In the genomic region with DNA sequence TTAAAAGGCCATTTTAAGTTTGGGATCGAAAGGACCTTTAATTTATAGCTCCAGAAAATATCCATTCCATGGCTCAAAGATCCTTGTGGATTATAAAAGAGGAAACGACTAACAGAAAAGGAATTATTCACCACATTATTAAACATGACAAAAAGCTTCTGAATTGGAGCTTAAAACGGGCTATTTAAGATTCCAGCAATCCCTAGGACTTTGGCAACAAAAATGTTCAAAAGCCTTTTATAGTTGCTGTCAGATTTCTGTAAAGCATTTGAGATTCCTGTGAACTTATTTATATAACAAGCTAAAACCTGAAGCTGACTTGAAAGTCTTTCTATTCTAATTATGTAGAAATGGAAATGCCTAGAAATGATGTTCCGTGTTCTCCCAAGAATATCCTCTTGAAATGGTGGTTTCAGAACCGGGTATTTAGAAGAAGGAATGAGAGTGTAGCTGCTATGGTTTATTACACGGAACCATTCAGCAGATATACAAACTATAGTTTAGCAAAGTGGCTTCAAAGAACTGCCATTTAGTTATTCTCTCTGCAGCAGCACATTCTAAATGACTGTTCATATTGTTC, we compare ENCODE assay signal across 17 cellular contexts.
DNase-seq lines count a peak whose midpoint lies in the region; ATAC-seq, FAIRE-seq and TF ChIP-seq lines count a peak whose summit lies in the region.
"Had no signal": no experiment of that assay in that cellular context is flagged by ENCODE, and none has a peak within 500 bp of the region (broad histone marks: within the 10 kb centered on the region; RNA-seq: fewer than 3 reads in every experiment).

No MANE protein-coding gene starts in this region.

- no peak overlapping the region for H3K9ac ChIP-seq in K562 (ENCODE audit: insufficient read depth in 1 of 2, low read depth in 2 of 2, low read length in 2 of 2)

- no peak; the same call in 2 of the 3 replicates for ATAC-seq in K562

- H3K36me3 ChIP-seq in K562 (ENCODE audit: control insufficient read depth, insufficient read depth, low read length) = no peaks in the 10 kb centered on the region

- intact Hi-C loops in K562 (cut with micrococcal nuclease) = no loop called here

- TF ChIP-seq CTCF in K562 (IDR thresholded peaks at IDR 0.05 in 2 of 3, conservative IDR thresholded peaks at IDR 0.05 in 1 of 3; ENCODE audit: insufficient read depth in 2 of 3, low read depth in 1 of 3, low read length in 3 of 3) (no peak), retinal pigment epithelial cell (conservative IDR thresholded peaks at IDR 0.05; ENCODE audit: low read depth, low read length) (no peak)

- TF ChIP-seq EP300 in K562 (IDR thresholded peaks at IDR 0.05; ENCODE audit: low read length) = no peak

- CTCF ChIA-PET in K562 (lab: Yijun Ruan, JAX; ENCODE audit: low intra/inter-chr PET ratio) = no interaction called here

- peak overlapping the region; percentile 44; the same call in 1 of the 3 replicates for H3K27ac ChIP-seq in K562 (ENCODE audit: extremely low read depth, low read depth, low read length)
- H3K27ac ChIP-seq: C4-2B had no signal

- BruUV-seq in K562 (replicated peaks; lab: Mats Ljungman, UMichigan) = no TSS peak

- POLR2A ChIA-PET in K562 (lab: Yijun Ruan, JAX) = interaction anchor here (0.8 to 1.7 kb wide), 2 partner anchors 12 kb away, joined by 4 to 7 read pairs; no protein-coding TSS in a partner anchor

- no peak for TF ChIP-seq RAD21 in K562 (CRISPR knock-in tag; conservative IDR thresholded peaks at IDR 0.05 in 1 of 2, IDR thresholded peaks at IDR 0.05 in 1 of 2)

- in situ Hi-C loops in K562 (cut with MboI) = no loop called here

- no peaks in the 10 kb centered on the region for H3K9me1 ChIP-seq in K562 (ENCODE audit: control insufficient read depth, insufficient read depth, low read length)

- H3K9me3 ChIP-seq in K562 (replicated peaks; ENCODE audit: control insufficient read depth, insufficient read depth, low read depth, low read length) = no peaks in the 10 kb centered on the region

- no peak overlapping the region for H3K4me2 ChIP-seq in K562 (ENCODE audit: insufficient read depth, low read length)

- no peaks in the 10 kb centered on the region for H3K79me2 ChIP-seq in K562 (ENCODE audit: control insufficient read depth, insufficient read depth, low read length)

- no peak for FAIRE-seq in K562 (lab: Jason Lieb, UNC)
- FAIRE-seq: A204.1 had no signal

- H3K4me1 ChIP-seq in K562 (replicated peaks in 1 of 2; ENCODE audit: control insufficient read depth in 2 of 2, insufficient read depth in 2 of 2, low read length in 2 of 2) = peaks cover 0 to 20% of the 10 kb centered on the region in 2 experiments; a peak in 2 of 5 replicates

- H3K4me3 ChIP-seq in K562 (no peak overlapping the region), retinal pigment epithelial cell (ENCODE audit: low read length) (no peak overlapping the region)

- peak; percentile 34 for DNase-seq in GM04503 (ENCODE audit: low read depth)
- DNase-seq in K562 (ENCODE audit: extremely low read depth in 1 of 4, low spot score in 3 of 4) = no peak
- DNase-seq in inferior parietal cortex (ENCODE audit: extremely low spot score) = peak; percentile 50
- peak; percentile 82 for DNase-seq in retinal pigment epithelial cell (ENCODE audit: low read depth)
- no peak for DNase-seq in NCI-H524 (lab: John Stamatoyannopoulos, UW)
- DNase-seq in hippocampal formation (lab: John Stamatoyannopoulos, UW) = no peak
- DNase-seq in activated CD4-positive, alpha-beta T cell treated with anti-CD3 and anti-CD28 coated beads for 48 hours = no peak
- no peak for DNase-seq in erythroblast (lab: John Stamatoyannopoulos, UW)
- DNase-seq: GDM1, Kasumi-1, MM.1S, NCI-H1105, NCI-H1694, NCI-H2227 treated with DMSO at 0.1 percent for 48 hours, NCI-H524 treated with DMSO at 0.1 percent for 48 hours had no signal

- no peaks in the 10 kb centered on the region for H3K27me3 ChIP-seq in K562 (ENCODE audit: control insufficient read depth in 2 of 2, insufficient read depth in 2 of 2, low read length in 2 of 2)

- WGBS in K562 (ENCODE audit: insufficient coverage, low coverage, missing lambda C conversion rate) = 40% methylated on average over 6 of the region's 6 CpGs

- H4K20me1 ChIP-seq in K562 (replicated peaks; ENCODE audit: control insufficient read depth, insufficient read depth, low read length) = no peaks in the 10 kb centered on the region

- TF ChIP-seq POLR2A in K562 (conservative IDR thresholded peaks at IDR 0.05) = no peak
- no peak for TF ChIP-seq POLR2A in erythroblast (IDR thresholded peaks at IDR 0.05; ENCODE audit: low read length)

- H2AFZ ChIP-seq in K562 (ENCODE audit: low read depth, low read length) = peak overlapping the region; percentile 79

TF ChIP-seq in K562, 482 proteins besides CTCF, POLR2A, EP300 and RAD21:
- TF ChIP-seq SRSF1 (IDR thresholded peaks at IDR 0.05; ENCODE audit: low read depth, low read length) = no peak
- TF ChIP-seq DEAF1 (CRISPR knock-in tag; IDR thresholded peaks at IDR 0.05) = no peak
- TF ChIP-seq ZNF507 (tag; conservative IDR thresholded peaks at IDR 0.05) = no peak
- no peak for TF ChIP-seq C11orf30 (IDR thresholded peaks at IDR 0.05; ENCODE audit: low read depth)
- no peak for TF ChIP-seq ZNF384 (IDR thresholded peaks at IDR 0.05; ENCODE audit: low read depth, low read length)
- no peak for TF ChIP-seq EGR1 (conservative IDR thresholded peaks at IDR 0.05)

Comparison
In these comparisons a context has a peak if more than half of its experiments do, and no peak if none do; other contexts are left out.
1. DNase-seq: peak in GM04503 (single experiment), inferior parietal cortex (single experiment) and retinal pigment epithelial cell (single experiment); none in K562 (0 of 4), NCI-H524 (0 of 2), hippocampal formation (0 of 2), activated CD4-positive, alpha-beta T cell treated with anti-CD3 and anti-CD28 coated beads for 48 hours (single experiment) and erythroblast (0 of 2).